In genomic region chr19:14272623-14273022, GRCh38 we compare ENCODE assay signal across 26 cellular contexts.
"Had no signal": no experiment of that assay in that cellular context is flagged by ENCODE, and none has a peak within 500 bp of the region (broad histone marks: within the 10 kb centered on the region; RNA-seq: fewer than 3 reads in every experiment).

No MANE protein-coding gene starts in this region.

- H2AFZ ChIP-seq: hepatocyte had no signal

- ATAC-seq: activated CD4-positive, alpha-beta T cell treated with anti-CD3 and anti-CD28 coated beads for 36 hours; activated naive CD4-positive, alpha-beta T cell treated with anti-CD3 and anti-CD28 coated beads, Interleukin-2, amount 50 U/mL, for 72 hours; gastroesophageal sphincter; heart right ventricle had no signal

- H3K4me3 ChIP-seq: colonic mucosa, esophagus muscularis mucosa, gastroesophageal sphincter, heart right ventricle, hepatocyte had no signal

- H3K27me3 Mint-ChIP-seq: activated CD4-positive, alpha-beta T cell treated with anti-CD3 and anti-CD28 coated beads, Interleukin-2, amount 10 ng/mL, durations not matched to agents 7 days and 5 days had no signal

- H3K4me3 Mint-ChIP-seq: activated CD4-positive, alpha-beta memory T cell treated with anti-CD3 and anti-CD28 coated beads, Interleukin-2, amount 10 ng/mL, durations not matched to agents 7 days and 5 days; activated CD4-positive, alpha-beta T cell treated with anti-CD3 and anti-CD28 coated beads for 36 hours; activated CD4-positive, alpha-beta T cell treated with anti-CD3 and anti-CD28 coated beads, Interleukin-2, amount 10 ng/mL, durations not matched to agents 7 days and 5 days; activated naive CD4-positive, alpha-beta T cell treated with anti-CD3 and anti-CD28 coated beads, Interleukin-2, amount 10 ng/mL, durations not matched to agents 7 days and 5 days; activated naive CD8-positive, alpha-beta T cell treated with anti-CD3 and anti-CD28 coated beads, Interleukin-2, amount 10 ng/mL, durations not matched to agents 7 days and 5 days; activated T-helper 1 cell treated with anti-CD3 and anti-CD28 coated beads, Interleukin-12 subunit alpha, Interleukin-12 subunit beta, Interleukin-2, Interleukin-4 antibody, amounts not matched to agents 30 ng/mL and 10 ng/mL and 1 ng/mL, durations not matched to agents 14 hours and 24 hours and 36 hours had no signal

- DNase-seq: activated CD4-positive, alpha-beta memory T cell treated with anti-CD3 and anti-CD28 coated beads, Interleukin-2, amount 10 ng/mL, durations not matched to agents 7 days and 5 days; activated CD4-positive, alpha-beta T cell treated with anti-CD3 and anti-CD28 coated beads for 36 hours; activated CD4-positive, alpha-beta T cell treated with anti-CD3 and anti-CD28 coated beads, Interleukin-2, amount 10 ng/mL, durations not matched to agents 7 days and 5 days; activated CD4-positive, alpha-beta T cell treated with anti-CD3 and anti-CD28 coated beads, Interleukin-2, amount 50 U/mL, for 4 hours; activated CD4-positive, CD25-positive, alpha-beta regulatory T cell; activated CD4-positive, CD25-positive, alpha-beta regulatory T cell treated with anti-CD3 and anti-CD28 coated beads, Interleukin-2, amount 50 U/mL, for 72 hours; activated gamma-delta T cell; activated naive CD4-positive, alpha-beta T cell; activated naive CD4-positive, alpha-beta T cell treated with anti-CD3 and anti-CD28 coated beads, Interleukin-2, amount 10 ng/mL, durations not matched to agents 7 days and 5 days; activated naive CD8-positive, alpha-beta T cell treated with anti-CD3 and anti-CD28 coated beads, Interleukin-2, amount 10 ng/mL, durations not matched to agents 7 days and 5 days; activated T-cell treated with anti-CD3 and anti-CD28 coated beads, Interleukin-2, amount 50 U/mL, for 48 hours; brain microvascular endothelial cell; caudate nucleus; cerebellar nuclear complex; colonic mucosa; effector memory CD4-positive, alpha-beta T cell; erythroblast; foreskin melanocyte; heart right ventricle; T-helper 2 cell had no signal

- H3K9me3 ChIP-seq: colonic mucosa, esophagus muscularis mucosa, gastroesophageal sphincter had no signal

- FAIRE-seq: astrocyte had no signal

- H3K36me3 ChIP-seq: brain microvascular endothelial cell, colonic mucosa, esophagus muscularis mucosa, gastroesophageal sphincter, heart right ventricle had no signal

- H3K4me2 ChIP-seq: hepatocyte had no signal

- H3K79me2 ChIP-seq: hepatocyte had no signal

- H3K27ac ChIP-seq: brain microvascular endothelial cell, colonic mucosa, esophagus muscularis mucosa, gastroesophageal sphincter, heart right ventricle, hepatocyte had no signal

- H3K27me3 ChIP-seq: brain microvascular endothelial cell, colonic mucosa, hepatocyte had no signal

- H3K4me1 ChIP-seq: colonic mucosa, esophagus muscularis mucosa, gastroesophageal sphincter had no signal
